Comparison of ENCODE assay signal across 8 cellular contexts in genomic region chr12:8698132-8698829, GRCh38. TPM values are rescaled to one million over a fixed set of nuclear protein-coding genes. Genes with fewer than 3 reads are reported as not detected.
DNase-seq lines count a peak whose midpoint lies in the region; ATAC-seq, FAIRE-seq and TF ChIP-seq lines count a peak whose summit lies in the region.

No MANE protein-coding gene starts in this region.

- peak overlapping the region; percentile 75 for H3K4me2 ChIP-seq in K562 (ENCODE audit: insufficient read depth, low read length)

- CTCF ChIA-PET in A673 (lab: Charles Lee): interaction anchor here (0.6 to 0.9 kb wide), 3 partner anchors 11 to 113 kb away, joined by 3 read pairs; no protein-coding TSS in a partner anchor
- CTCF ChIA-PET in K562 (lab: Yijun Ruan, JAX; ENCODE audit: low intra/inter-chr PET ratio): no interaction called here

- WGBS in K562 (ENCODE audit: insufficient coverage, low coverage, missing lambda C conversion rate): under 1% methylated on average over 23 of the region's 85 CpGs

- DNase-seq in A673 (ENCODE audit: low spot score) (peak; percentile 38), T-helper 22 cell (ENCODE audit: low read depth) (peak; percentile 23), K562 (ENCODE audit: extremely low read depth in 1 of 4, low spot score in 3 of 4) (peak; percentile 53 to 70 (median 55)), iPS-NIHi7 (ENCODE audit: extremely low spot score) (peak; percentile 73)
- DNase-seq in stimulated activated CD4-positive, alpha-beta T cell treated with anti-CD3 and anti-CD28 coated beads, Interleukin-12 subunit alpha, Interleukin-12 subunit beta, amount 100 ng/mL, for 4 hours: peak; percentile 47

- BruUV-seq in A673 (replicated peaks; lab: Mats Ljungman, UMichigan) (no TSS peak), K562 (replicated peaks; lab: Mats Ljungman, UMichigan) (TSS peak; percentile 46)

- H3K36me3 ChIP-seq in A673 (ENCODE audit: insufficient read depth, low read length, poor library complexity, severe bottlenecking): peaks cover 5% of the 10 kb centered on the region
- peaks cover 13% of the 10 kb centered on the region; the same call in 2 of the 3 replicates for H3K36me3 ChIP-seq in K562 (ENCODE audit: control insufficient read depth, insufficient read depth, low read length)

- no peak; the same call in none of the 2 replicates for TF ChIP-seq POLR2A in K562 (conservative IDR thresholded peaks at IDR 0.05)

- H3K4me3 ChIP-seq in A673 (ENCODE audit: low read depth, low read length, poor library complexity, severe bottlenecking) (peak overlapping the region; percentile 92), K562 (peak overlapping the region; percentile 87)

- peak overlapping the region; percentile 87 to 90 for H3K9ac ChIP-seq in K562 (ENCODE audit: insufficient read depth in 1 of 2, low read depth in 2 of 2, low read length in 2 of 2)

- intact Hi-C loops in A673 (cut with micrococcal nuclease; ENCODE audit: unreplicated experiment) (no loop called here), K562 (cut with micrococcal nuclease) (no loop called here)

- H3K9me3 ChIP-seq in A673 (ENCODE audit: low read depth, low read length, poor library complexity, severe bottlenecking): no peaks in the 10 kb centered on the region
- H3K9me3 ChIP-seq in K562 (replicated peaks; ENCODE audit: control insufficient read depth, insufficient read depth, low read depth, low read length): no peaks in the 10 kb centered on the region

- H3K4me1 ChIP-seq in A673 (ENCODE audit: insufficient read depth, low read length, poor library complexity, severe bottlenecking) (peaks cover 27% of the 10 kb centered on the region), K562 (replicated peaks in 1 of 2; ENCODE audit: control insufficient read depth in 2 of 2, insufficient read depth in 2 of 2, low read length in 2 of 2) (peaks cover 8 to 10% of the 10 kb centered on the region in 2 experiments; a peak in 4 of 5 replicates)

- no peak for TF ChIP-seq RAD21 in K562 (CRISPR knock-in tag; conservative IDR thresholded peaks at IDR 0.05 in 1 of 2, IDR thresholded peaks at IDR 0.05 in 1 of 2)

- no peaks in the 10 kb centered on the region for H4K20me1 ChIP-seq in K562 (replicated peaks; ENCODE audit: control insufficient read depth, insufficient read depth, low read length)

- H2AFZ ChIP-seq in K562 (ENCODE audit: low read depth, low read length): peak overlapping the region; percentile 83

- POLR2A ChIA-PET in A673 (lab: Charles Lee; ENCODE audit: low non-redundant PET): interaction anchor here (0.7 kb wide), 2 partner anchors 11 to 1065 kb away, joined by 4 to 5 read pairs; no protein-coding TSS in a partner anchor
- POLR2A ChIA-PET in K562 (lab: Yijun Ruan, JAX): no interaction called here

- H3K27ac ChIP-seq in A673 (ENCODE audit: low read depth, low read length, poor library complexity, severe bottlenecking) (peak overlapping the region; percentile 87), K562 (ENCODE audit: extremely low read depth, low read depth, low read length) (peak overlapping the region; percentile 89)

- H3K9me1 ChIP-seq in K562 (ENCODE audit: control insufficient read depth, insufficient read depth, low read length): no peaks in the 10 kb centered on the region

- TF ChIP-seq CTCF in A673 (conservative IDR thresholded peaks at IDR 0.05; ENCODE audit: low read depth, low read length): no peak
- TF ChIP-seq CTCF in K562 (IDR thresholded peaks at IDR 0.05 in 2 of 3, conservative IDR thresholded peaks at IDR 0.05 in 1 of 3; ENCODE audit: insufficient read depth in 2 of 3, low read depth in 1 of 3, low read length in 3 of 3): no peak

- in situ Hi-C loops in K562 (cut with MboI): loop anchor here (5.0 kb wide), 1 partner anchor 104 kb away; no protein-coding TSS in a partner anchor

- TF ChIP-seq EP300 in K562 (IDR thresholded peaks at IDR 0.05; ENCODE audit: low read length): no peak

- ATAC-seq in GM19025 (IDR thresholded peaks at IDR 0.05; ENCODE audit: low read depth, unreplicated experiment): peak; percentile 16
- peak; percentile 42 for ATAC-seq in HG03442 (IDR thresholded peaks at IDR 0.05; ENCODE audit: unreplicated experiment)
- ATAC-seq in K562: peak; percentile 72
- no peak for ATAC-seq in GM18520 (IDR thresholded peaks at IDR 0.05; ENCODE audit: unreplicated experiment)

- H3K27me3 ChIP-seq in A673 (replicated peaks; ENCODE audit: insufficient read depth, low read depth, low read length, poor library complexity): no peaks in the 10 kb centered on the region
- H3K27me3 ChIP-seq in K562 (ENCODE audit: control insufficient read depth in 2 of 2, insufficient read depth in 2 of 2, low read length in 2 of 2): no peaks in the 10 kb centered on the region

- peak; percentile 37 for FAIRE-seq in K562 (lab: Jason Lieb, UNC)

- H3K79me2 ChIP-seq in K562 (ENCODE audit: control insufficient read depth, insufficient read depth, low read length): peaks cover 50% of the 10 kb centered on the region

TF ChIP-seq in K562, 482 proteins besides CTCF, POLR2A, EP300 and RAD21 (continues in another document):
- TF ChIP-seq FOXA1 (IDR thresholded peaks at IDR 0.05; ENCODE audit: borderline replicate concordance) (no peak), ZNF740 (CRISPR knock-in tag; IDR thresholded peaks at IDR 0.05) (peak; percentile 62; the same call in 1 of the 2 replicates), ZNF740 (tag; IDR thresholded peaks at IDR 0.05) (no peak), PCBP1 (IDR thresholded peaks at IDR 0.05; ENCODE audit: low read depth, low read length, poor library complexity, severe bottlenecking) (peak; percentile 65), RBBP5 (IDR thresholded peaks at IDR 0.05; ENCODE audit: borderline replicate concordance, insufficient read depth, low read length, poor library complexity, severe bottlenecking) (peak; percentile 70)
- TF ChIP-seq, protein P1, sequence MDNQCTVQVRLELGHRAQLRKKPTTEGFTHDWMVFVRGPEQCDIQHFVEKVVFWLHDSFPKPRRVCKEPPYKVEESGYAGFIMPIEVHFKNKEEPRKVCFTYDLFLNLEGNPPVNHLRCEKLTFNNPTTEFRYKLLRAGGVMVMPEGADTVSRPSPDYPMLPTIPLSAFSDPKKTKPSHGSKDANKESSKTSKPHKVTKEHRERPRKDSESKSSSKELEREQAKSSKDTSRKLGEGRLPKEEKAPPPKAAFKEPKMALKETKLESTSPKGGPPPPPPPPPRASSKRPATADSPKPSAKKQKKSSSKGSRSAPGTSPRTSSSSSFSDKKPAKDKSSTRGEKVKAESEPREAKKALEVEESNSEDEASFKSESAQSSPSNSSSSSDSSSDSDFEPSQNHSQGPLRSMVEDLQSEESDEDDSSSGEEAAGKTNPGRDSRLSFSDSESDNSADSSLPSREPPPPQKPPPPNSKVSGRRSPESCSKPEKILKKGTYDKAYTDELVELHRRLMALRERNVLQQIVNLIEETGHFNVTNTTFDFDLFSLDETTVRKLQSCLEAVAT (IDR thresholded peaks at IDR 0.05): no peak

RNA-seq across cellular contexts. Expression of gene RIMKLB, which starts 0.5 kb away (rescaled TPM):
- total RNA-seq in A673 (2021) (21.9 and 27.2 TPM in 2 replicates), K562 (2014; rRNA removed) (13.6 and 17.2 TPM in 2 replicates), K562 (2014; rRNA removed; fragmentation: Illumina TruSeq; extraction: Trizol) (19.8 and 24.5 TPM in 2 replicates), K562 (2015; rRNA removed; fragmentation: Illumina TruSeq; extraction: Trizol) (17.9 and 22.8 TPM in 2 replicates), K562 (2021) (13.8 and 17.0 TPM in 2 replicates)
- 37.6 and 137 TPM in 2 replicates for total RNA-seq in K562 (2011; cell fraction: chromatin; rRNA removed; ENCODE audit: low replicate concordance)
- 13.0 and 21.2 TPM in 2 replicates for total RNA-seq in K562 (2011; cell fraction: nucleolus; rRNA removed)
- total RNA-seq in K562 (2011; cell fraction: nucleoplasm; rRNA removed): 43.9 and 65.5 TPM in 2 replicates
- polyA plus RNA-seq in K562 (2011; rRNA removed) (19.5 and 21.8 TPM in 2 replicates), K562 (2014; fragmentation: Illumina TruSeq; extraction: Trizol) (15.5 and 17.2 TPM in 2 replicates), K562 (2014; fragmentation: Nextera tagmentation; extraction: Ambion mirVana) (1 to 10 TPM; 6.5 to 9.1 TPM), K562 (2014; rRNA removed) (16.4 and 18.3 TPM in 2 replicates)
- 3.3 and 7.9 TPM in 2 replicates for polyA plus RNA-seq in K562 (2011; cell fraction: cytosol; rRNA removed)
- polyA plus RNA-seq in K562 (2011; cell fraction: nucleus; rRNA removed): 66.7 and 90.7 TPM in 2 replicates
- polyA plus RNA-seq in K562 (2012): 14.6 and 18.5 TPM in 2 replicates
- polyA minus RNA-seq in K562 (2011; rRNA and poly(A)+ RNA removed): 55.1 and 69.0 TPM in 2 replicates
- 9.1 and 10.8 TPM in 2 replicates for polyA minus RNA-seq in K562 (2011; cell fraction: cytosol; rRNA and poly(A)+ RNA removed)
- 32.6 and 61.2 TPM in 2 replicates for polyA minus RNA-seq in K562 (2011; cell fraction: nucleus; rRNA and poly(A)+ RNA removed)

RNA-seq across cellular contexts. Expression of gene MFAP5, which starts 35.7 kb away (rescaled TPM):
- total RNA-seq in A673 (2021): 0.52 and 1.7 TPM in 2 replicates
- total RNA-seq in K562 (2011; cell fraction: chromatin; rRNA removed; ENCODE audit: low replicate concordance): not detected in 2 replicates
- not detected in 2 replicates for total RNA-seq in K562 (2011; cell fraction: nucleolus; rRNA removed)
- total RNA-seq in K562 (2011; cell fraction: nucleoplasm; rRNA removed): not detected in 2 replicates
- total RNA-seq in K562 (2014; rRNA removed): not detected in 2 replicates
- not detected in 2 replicates for total RNA-seq in K562 (2014; rRNA removed; fragmentation: Illumina TruSeq; extraction: Trizol)
- not detected in 2 replicates for total RNA-seq in K562 (2015; rRNA removed; fragmentation: Illumina TruSeq; extraction: Trizol)
- not detected in 2 replicates for total RNA-seq in K562 (2021)
- polyA plus RNA-seq in K562 (2011; rRNA removed): not detected in 2 replicates
- not detected in 2 replicates for polyA plus RNA-seq in K562 (2011; cell fraction: cytosol; rRNA removed)
- not detected in 2 replicates for polyA plus RNA-seq in K562 (2011; cell fraction: nucleus; rRNA removed)
- not detected in 2 replicates for polyA plus RNA-seq in K562 (2012)
- polyA plus RNA-seq in K562 (2014; fragmentation: Illumina TruSeq; extraction: Trizol): not detected in 2 replicates
- polyA plus RNA-seq in K562 (2014; fragmentation: Nextera tagmentation; extraction: Ambion mirVana): not detected
- not detected in 2 replicates for polyA plus RNA-seq in K562 (2014; rRNA removed)
- polyA minus RNA-seq in K562 (2011; rRNA and poly(A)+ RNA removed): 0.18 TPM in 1 of 2 replicates, not detected in the other
- not detected in 2 replicates for polyA minus RNA-seq in K562 (2011; cell fraction: cytosol; rRNA and poly(A)+ RNA removed)
- 0.67 and 1.7 TPM in 2 replicates for polyA minus RNA-seq in K562 (2011; cell fraction: nucleus; rRNA and poly(A)+ RNA removed)

Comparison
In these comparisons a context has a peak if more than half of its experiments do, and no peak if none do; other contexts are left out.
1. DNase-seq: peak in every context shown above with its lines; median percentile 73 in iPS-NIHi7; 55 in K562; 47 in stimulated activated CD4-positive, alpha-beta T cell treated with anti-CD3 and anti-CD28 coated beads, Interleukin-12 subunit alpha, Interleukin-12 subunit beta, amount 100 ng/mL, for 4 hours; 38 in A673; 23 in T-helper 22 cell.